In the genomic region with DNA sequence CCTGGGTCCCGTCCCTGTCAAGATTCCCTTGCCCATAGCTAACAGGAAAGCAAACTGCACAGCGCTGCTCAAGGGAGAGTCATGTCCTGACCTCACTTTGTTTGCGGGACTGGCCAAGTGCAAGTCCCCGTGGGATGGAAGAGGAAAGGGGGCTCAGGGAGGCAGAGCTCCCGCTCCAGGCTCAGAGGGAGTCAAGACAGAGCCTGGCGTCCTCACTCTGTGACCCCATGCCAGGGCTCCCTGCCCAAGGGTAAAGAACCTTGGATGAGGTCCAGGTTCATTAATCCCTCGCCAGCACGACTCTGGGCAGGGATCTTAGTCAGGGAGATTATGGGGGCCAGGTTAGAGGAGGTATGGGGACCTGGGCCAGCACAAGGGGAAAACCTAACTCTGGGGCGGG, we compare ENCODE assay signal across 25 cellular contexts. TPM values are rescaled to one million over a fixed set of nuclear protein-coding genes. Genes with fewer than 3 reads are reported as not detected.
DNase-seq lines count a peak whose midpoint lies in the region; ATAC-seq and TF ChIP-seq lines count a peak whose summit lies in the region.
"Had no signal": no experiment of that assay in that cellular context is flagged by ENCODE, and none has a peak within 500 bp of the region (broad histone marks: within the 10 kb centered on the region; RNA-seq: fewer than 3 reads in every experiment).

No MANE protein-coding gene starts in this region.

- DNase-seq in activated naive CD8-positive, alpha-beta T cell treated with anti-CD3 and anti-CD28 coated beads, Interleukin-2, amount 10 ng/mL, durations not matched to agents 7 days and 5 days = peak; percentile 15
- DNase-seq in activated naive CD8-positive, alpha-beta T cell treated with anti-CD3 and anti-CD28 coated beads, Interleukin-2, amount 50 U/mL, for 24 hours = no peak
- DNase-seq in RWPE2 (ENCODE audit: low spot score) (peak; percentile 31), left lobe of liver (ENCODE audit: low spot score) (no peak), stomach (peak; percentile 43), activated gamma-delta T cell treated with Interleukin-2 at 50 U/mL for 16 hours (no peak), SIG-M5 (lab: John Stamatoyannopoulos, UW) (no peak)
- DNase-seq in stimulated activated naive CD8-positive, alpha-beta T cell treated with anti-CD3 and anti-CD28 coated beads, Interleukin-15, Interleukin-2, amounts not matched to agents 100 U/mL and 50 U/mL, for 24 hours = no peak
- DNase-seq: activated CD8-positive, alpha-beta T cell treated with anti-CD3 and anti-CD28 coated beads, Interleukin-2, amount 10 ng/mL, durations not matched to agents 7 days and 5 days; CD4-positive, CD25-positive, alpha-beta regulatory T cell; effector CD8-positive, alpha-beta T cell; NCI-H1417; NCI-H2029; NCI-H510A treated with DMSO at 0.1 percent for 48 hours; PC-3; stimulated activated CD4-positive, alpha-beta T cell treated with anti-CD3 and anti-CD28 coated beads, Interleukin-15, amount 100 ng/mL, for 24 hours; substantia nigra had no signal

- H3K4me1 ChIP-seq in RWPE2 (ENCODE audit: insufficient read depth, poor library complexity, severe bottlenecking) = no peaks in the 10 kb centered on the region
- H3K4me1 ChIP-seq in stomach = peaks cover 6 to 26% (median 25%) of the 10 kb centered on the region in 4 donors
- H3K4me1 ChIP-seq: prostate gland had no signal

- intact Hi-C loops in stomach (cut with DNase I; ENCODE audit: low total_unique reads) = no loop called here

- H3K4me3 Mint-ChIP-seq in activated naive CD8-positive, alpha-beta T cell treated with anti-CD3 and anti-CD28 coated beads, Interleukin-2, amount 10 ng/mL, durations not matched to agents 7 days and 5 days = no peak overlapping the region
- no peak overlapping the region for H3K4me3 Mint-ChIP-seq in activated naive CD8-positive, alpha-beta T cell treated with anti-CD3 and anti-CD28 coated beads, Interleukin-2, amount 50 U/mL, for 24 hours
- H3K4me3 Mint-ChIP-seq: activated CD8-positive, alpha-beta T cell treated with anti-CD3 and anti-CD28 coated beads, Interleukin-2, amount 10 ng/mL, durations not matched to agents 7 days and 5 days; CD4-positive, CD25-positive, alpha-beta regulatory T cell; stimulated activated effector memory CD8-positive, alpha-beta T cell treated with anti-CD3 and anti-CD28 coated beads, Interleukin-12 subunit alpha, Interleukin-12 subunit beta, amount 100 ng/mL, for 72 hours; type B pancreatic cell had no signal

- TF ChIP-seq CTCF in RWPE2 (IDR thresholded peaks at IDR 0.05; ENCODE audit: poor library complexity, severe bottlenecking) = no peak
- no peak for TF ChIP-seq CTCF in stomach (IDR thresholded peaks at IDR 0.05)

- no peaks in the 10 kb centered on the region for H3K4me1 Mint-ChIP-seq in activated naive CD8-positive, alpha-beta T cell treated with anti-CD3 and anti-CD28 coated beads, Interleukin-2, amount 10 ng/mL, durations not matched to agents 7 days and 5 days
- H3K4me1 Mint-ChIP-seq in activated naive CD8-positive, alpha-beta T cell treated with anti-CD3 and anti-CD28 coated beads, Interleukin-2, amount 50 U/mL, for 24 hours = no peaks in the 10 kb centered on the region
- H3K4me1 Mint-ChIP-seq: CD4-positive, CD25-positive, alpha-beta regulatory T cell; stimulated activated effector memory CD8-positive, alpha-beta T cell treated with anti-CD3 and anti-CD28 coated beads, Interleukin-12 subunit alpha, Interleukin-12 subunit beta, amount 100 ng/mL, for 72 hours had no signal

- H3K9me3 Mint-ChIP-seq in activated naive CD8-positive, alpha-beta T cell treated with anti-CD3 and anti-CD28 coated beads, Interleukin-2, amount 10 ng/mL, durations not matched to agents 7 days and 5 days = no peaks in the 10 kb centered on the region
- no peaks in the 10 kb centered on the region for H3K9me3 Mint-ChIP-seq in activated naive CD8-positive, alpha-beta T cell treated with anti-CD3 and anti-CD28 coated beads, Interleukin-2, amount 50 U/mL, for 24 hours
- H3K9me3 Mint-ChIP-seq: activated naive CD4-positive, alpha-beta T cell treated with anti-CD3 and anti-CD28 coated beads, Interleukin-2, amount 50 U/mL, for 72 hours; activated T-helper 2 cell treated with anti-CD3 and anti-CD28 coated beads, Interferon-gamma antibody, Interleukin-2, Interleukin-4, amounts not matched to agents 10 μg/mL and 5 μg/mL and 100 μg/mL, durations not matched to agents 14 hours and 24 hours and 36 hours; stimulated activated effector memory CD8-positive, alpha-beta T cell treated with anti-CD3 and anti-CD28 coated beads, Interleukin-12 subunit alpha, Interleukin-12 subunit beta, amount 100 ng/mL, for 72 hours had no signal

- TF ChIP-seq EP300 in stomach (IDR thresholded peaks at IDR 0.05) = no peak

- H3K27ac Mint-ChIP-seq in activated naive CD8-positive, alpha-beta T cell treated with anti-CD3 and anti-CD28 coated beads, Interleukin-2, amount 10 ng/mL, durations not matched to agents 7 days and 5 days = no peak overlapping the region
- no peak overlapping the region for H3K27ac Mint-ChIP-seq in activated naive CD8-positive, alpha-beta T cell treated with anti-CD3 and anti-CD28 coated beads, Interleukin-2, amount 50 U/mL, for 24 hours
- H3K27ac Mint-ChIP-seq: activated CD8-positive, alpha-beta T cell treated with anti-CD3 and anti-CD28 coated beads, Interleukin-2, amount 10 ng/mL, durations not matched to agents 7 days and 5 days; activated naive CD4-positive, alpha-beta T cell treated with anti-CD3 and anti-CD28 coated beads, Interleukin-2, amount 50 U/mL, for 72 hours; activated T-helper 2 cell treated with anti-CD3 and anti-CD28 coated beads, Interferon-gamma antibody, Interleukin-2, Interleukin-4, amounts not matched to agents 10 μg/mL and 5 μg/mL and 100 μg/mL, durations not matched to agents 14 hours and 24 hours and 36 hours; stimulated activated effector memory CD8-positive, alpha-beta T cell treated with anti-CD3 and anti-CD28 coated beads, Interleukin-12 subunit alpha, Interleukin-12 subunit beta, amount 100 ng/mL, for 72 hours; type B pancreatic cell had no signal

- no peaks in the 10 kb centered on the region for H3K36me3 ChIP-seq in RWPE2 (ENCODE audit: low read depth)
- no peaks in the 10 kb centered on the region for H3K36me3 ChIP-seq in stomach
- H3K36me3 ChIP-seq: cardiac muscle cell, prostate gland had no signal

- peaks cover 4% of the 10 kb centered on the region for H3K27me3 Mint-ChIP-seq in activated naive CD8-positive, alpha-beta T cell treated with anti-CD3 and anti-CD28 coated beads, Interleukin-2, amount 10 ng/mL, durations not matched to agents 7 days and 5 days
- H3K27me3 Mint-ChIP-seq in activated naive CD8-positive, alpha-beta T cell treated with anti-CD3 and anti-CD28 coated beads, Interleukin-2, amount 50 U/mL, for 24 hours = peaks cover 22% of the 10 kb centered on the region

- POLR2A ChIA-PET in activated naive CD8-positive, alpha-beta T cell treated with anti-CD3 and anti-CD28 coated beads, Interleukin-2, amount 10 ng/mL, durations not matched to agents 7 days and 5 days (lab: Charles Lee) = no interaction called here

- H3K4me3 ChIP-seq in RWPE2 (ENCODE audit: severe bottlenecking) (no peak overlapping the region), stomach (no peak overlapping the region)
- H3K4me3 ChIP-seq: cardiac muscle cell, coronary artery, K562, prostate gland had no signal

- no peak overlapping the region for H3K27ac ChIP-seq in RWPE2 (ENCODE audit: poor library complexity, severe bottlenecking)
- no peak overlapping the region for H3K27ac ChIP-seq in stomach
- H3K27ac ChIP-seq: cardiac muscle cell, coronary artery, prostate gland had no signal

- ATAC-seq in activated naive CD8-positive, alpha-beta T cell treated with anti-CD3 and anti-CD28 coated beads, Interleukin-2, amount 10 ng/mL, durations not matched to agents 7 days and 5 days (ENCODE audit: low read depth) = no peak
- no peak for ATAC-seq in activated naive CD8-positive, alpha-beta T cell treated with anti-CD3 and anti-CD28 coated beads, Interleukin-2, amount 50 U/mL, for 24 hours
- ATAC-seq in RWPE2 (ENCODE audit: low read depth) (no peak), left lobe of liver (peak; percentile 14)
- ATAC-seq in stimulated activated naive CD8-positive, alpha-beta T cell treated with anti-CD3 and anti-CD28 coated beads, Interleukin-15, Interleukin-2, amounts not matched to agents 100 U/mL and 50 U/mL, for 24 hours = no peak
- ATAC-seq: activated CD8-positive, alpha-beta T cell treated with anti-CD3 and anti-CD28 coated beads, Interleukin-2, amount 10 ng/mL, durations not matched to agents 7 days and 5 days; activated naive CD4-positive, alpha-beta T cell treated with anti-CD3 and anti-CD28 coated beads, Interleukin-2, amount 50 U/mL, for 72 hours; K562; PC-3; stimulated activated effector memory CD8-positive, alpha-beta T cell treated with anti-CD3 and anti-CD28 coated beads, Interleukin-12 subunit alpha, Interleukin-12 subunit beta, amount 100 ng/mL, for 72 hours had no signal

- H3K9me3 ChIP-seq in RWPE2 (ENCODE audit: severe bottlenecking) = no peaks in the 10 kb centered on the region
- no peaks in the 10 kb centered on the region for H3K9me3 ChIP-seq in stomach
- H3K9me3 ChIP-seq: prostate gland had no signal

- no peaks in the 10 kb centered on the region for H3K36me3 Mint-ChIP-seq in activated naive CD8-positive, alpha-beta T cell treated with anti-CD3 and anti-CD28 coated beads, Interleukin-2, amount 10 ng/mL, durations not matched to agents 7 days and 5 days
- H3K36me3 Mint-ChIP-seq in activated naive CD8-positive, alpha-beta T cell treated with anti-CD3 and anti-CD28 coated beads, Interleukin-2, amount 50 U/mL, for 24 hours (ENCODE audit: low read depth) = no peaks in the 10 kb centered on the region
- H3K36me3 Mint-ChIP-seq: activated naive CD4-positive, alpha-beta T cell treated with anti-CD3 and anti-CD28 coated beads, Interleukin-2, amount 50 U/mL, for 72 hours; CD4-positive, CD25-positive, alpha-beta regulatory T cell; stimulated activated effector memory CD8-positive, alpha-beta T cell treated with anti-CD3 and anti-CD28 coated beads, Interleukin-12 subunit alpha, Interleukin-12 subunit beta, amount 100 ng/mL, for 72 hours; type B pancreatic cell had no signal

- no peak for TF ChIP-seq POLR2A in stomach (IDR thresholded peaks at IDR 0.05)

- no peaks in the 10 kb centered on the region for H3K27me3 ChIP-seq in RWPE2 (ENCODE audit: insufficient read depth, poor library complexity, severe bottlenecking)
- H3K27me3 ChIP-seq in stomach = peaks cover 0 to 74% (median 12%) of the 10 kb centered on the region in 3 donors
- H3K27me3 ChIP-seq: cardiac muscle cell had no signal

- WGBS in stomach, 5 donors = 20 to 38% (median 33%) methylated on average over 9 of the region's 9 CpGs

RNA-seq across cellular contexts. Expression of a gene that starts 51.5 kb away (rescaled TPM):
- total RNA-seq in activated naive CD8-positive, alpha-beta T cell treated with anti-CD3 and anti-CD28 coated beads, Interleukin-2, amount 10 ng/mL, durations not matched to agents 7 days and 5 days = 10 to 100 TPM; 53.8 to 54.4 TPM
- total RNA-seq in left lobe of liver (14.8 TPM), stomach (1 to 10 TPM; 1.8 to 9.8 (median 7.8) TPM)
- polyA plus RNA-seq in stomach = 10 to 100 TPM in 1 of 3 donors, 1 to 10 TPM in 2; 7.6 to 10.6 (median 9.3) TPM

Comparison
In these comparisons a context has a peak if more than half of its experiments do, and no peak if none do; other contexts are left out.
1. DNase-seq: peak in activated naive CD8-positive, alpha-beta T cell treated with anti-CD3 and anti-CD28 coated beads, Interleukin-2, amount 10 ng/mL, durations not matched to agents 7 days and 5 days (single experiment), RWPE2 (single experiment) and stomach (single experiment); none in activated naive CD8-positive, alpha-beta T cell treated with anti-CD3 and anti-CD28 coated beads, Interleukin-2, amount 50 U/mL, for 24 hours (single experiment), left lobe of liver (single experiment), activated gamma-delta T cell treated with Interleukin-2 at 50 U/mL for 16 hours (single experiment), stimulated activated naive CD8-positive, alpha-beta T cell treated with anti-CD3 and anti-CD28 coated beads, Interleukin-15, Interleukin-2, amounts not matched to agents 100 U/mL and 50 U/mL, for 24 hours (single experiment) and SIG-M5 (single experiment).